ENCODE assay signal across 20 cellular contexts in genomic region chrX:2159393-2159792, GRCh38.
"Had no signal": no experiment of that assay in that cellular context is flagged by ENCODE, and none has a peak within 500 bp of the region (broad histone marks: within the 10 kb centered on the region; RNA-seq: fewer than 3 reads in every experiment).

No MANE protein-coding gene starts in this region.

- H3K4me3 ChIP-seq: breast epithelium, coronary artery, left lung, tibial nerve had no signal

- DNase-seq: activated CD4-positive, alpha-beta T cell treated with anti-CD3 and anti-CD28 coated beads, Interleukin-2, amount 10 ng/mL, durations not matched to agents 7 days and 5 days; activated CD8-positive, alpha-beta memory T cell treated with anti-CD3 and anti-CD28 coated beads for 24 hours; activated CD8-positive, alpha-beta memory T cell treated with anti-CD3 and anti-CD28 coated beads, Interleukin-2, amount 50 U/mL, for 48 hours; activated effector memory CD4-positive, alpha-beta T cell treated with Interleukin-2 at 50 U/mL for 16 hours; activated naive CD4-positive, alpha-beta T cell treated with anti-CD3 and anti-CD28 coated beads, Interleukin-2, amount 50 U/mL, for 16 hours; activated T-cell treated with anti-CD3 and anti-CD28 coated beads, Interleukin-2, amount 50 U/mL, for 48 hours; left lung; mammary epithelial cell; midbrain; nucleus accumbens; retina; stimulated activated CD4-positive, alpha-beta T cell treated with anti-CD3 and anti-CD28 coated beads, Interleukin-12 subunit alpha, Interleukin-12 subunit beta, amount 100 ng/mL, for 4 hours; stimulated activated CD4-positive, alpha-beta T cell treated with anti-CD3 and anti-CD28 coated beads, Interleukin-1b, Interleukin-23, amount 100 ng/mL, for 48 hours had no signal

- H3K36me3 ChIP-seq: breast epithelium, left lung had no signal

- H3K27ac ChIP-seq: breast epithelium, coronary artery, left lung, tibial nerve had no signal

- H3K4me3 Mint-ChIP-seq: activated CD4-positive, alpha-beta T cell treated with anti-CD3 and anti-CD28 coated beads, Interleukin-2, amount 10 ng/mL, durations not matched to agents 7 days and 5 days; nephron; stimulated activated naive CD8-positive, alpha-beta T cell treated with anti-CD3 and anti-CD28 coated beads, Interleukin-15, Interleukin-2, amounts not matched to agents 100 ng/mL and 50 ng/mL, for 24 hours; T-helper 2 cell treated with Interferon-gamma antibody and Interleukin-4, amounts not matched to agents 5 μg/mL and 100 μg/mL, for 36 hours had no signal

- H3K4me1 Mint-ChIP-seq: activated CD4-positive, alpha-beta T cell treated with anti-CD3 and anti-CD28 coated beads, Interleukin-2, amount 10 ng/mL, durations not matched to agents 7 days and 5 days; nephron had no signal

- ATAC-seq: activated CD4-positive, CD25-positive, alpha-beta regulatory T cell treated with anti-CD3 and anti-CD28 coated beads, Interleukin-2, amount 50 U/mL, for 24 hours; left lung had no signal

- H3K27ac Mint-ChIP-seq: activated CD4-positive, alpha-beta T cell treated with anti-CD3 and anti-CD28 coated beads, Interleukin-2, amount 10 ng/mL, durations not matched to agents 7 days and 5 days; nephron; stimulated activated naive CD8-positive, alpha-beta T cell treated with anti-CD3 and anti-CD28 coated beads, Interleukin-15, Interleukin-2, amounts not matched to agents 100 ng/mL and 50 ng/mL, for 24 hours; T-helper 2 cell treated with Interferon-gamma antibody and Interleukin-4, amounts not matched to agents 5 μg/mL and 100 μg/mL, for 36 hours had no signal

- H3K27me3 ChIP-seq: breast epithelium, left lung, tibial nerve had no signal

- H3K27me3 Mint-ChIP-seq: activated CD4-positive, alpha-beta T cell treated with anti-CD3 and anti-CD28 coated beads, Interleukin-2, amount 10 ng/mL, durations not matched to agents 7 days and 5 days had no signal

- H3K4me1 ChIP-seq: breast epithelium, left lung, tibial nerve had no signal
